In the genomic region with DNA sequence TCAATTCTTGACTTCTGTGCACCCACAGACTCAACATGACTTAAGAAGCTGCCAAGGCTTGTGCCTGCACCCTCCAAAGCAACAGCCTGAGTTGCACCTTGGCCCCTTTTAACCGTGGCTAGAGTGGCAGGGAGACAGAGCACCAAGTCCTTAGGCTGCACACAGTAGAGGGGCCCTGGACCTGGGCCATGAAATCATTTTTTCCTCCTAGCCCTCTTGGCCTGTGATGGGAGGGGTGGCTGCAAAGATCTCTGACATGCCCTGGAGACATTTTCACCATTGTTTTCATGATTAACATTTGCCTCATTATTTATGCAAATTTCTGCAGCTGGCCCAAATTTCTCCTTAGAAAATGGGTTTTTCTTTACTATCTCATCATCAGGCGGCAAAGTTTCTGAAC, we compare ENCODE assay signal across 8 cellular contexts.
"Had no signal": no experiment of that assay in that cellular context is flagged by ENCODE, and none has a peak within 500 bp of the region (broad histone marks: within the 10 kb centered on the region; RNA-seq: fewer than 3 reads in every experiment).

No MANE protein-coding gene starts in this region.

- H3K36me3 ChIP-seq: HAP-1 had no signal

- H3K4me1 ChIP-seq: HAP-1 had no signal

- DNase-seq: GM23248, GOT3, H7, IMR-90, KG1 had no signal

- H3K27ac ChIP-seq: GM23248 had no signal

- H3K9me3 ChIP-seq: HAP-1 had no signal

- ATAC-seq: HCT116, K562 had no signal

- H3K9ac ChIP-seq: GM23248 had no signal

- H3K4me3 ChIP-seq: GM23248, HAP-1, K562 had no signal
